8 cellular contexts compared by ENCODE assay signal in the genomic region with DNA sequence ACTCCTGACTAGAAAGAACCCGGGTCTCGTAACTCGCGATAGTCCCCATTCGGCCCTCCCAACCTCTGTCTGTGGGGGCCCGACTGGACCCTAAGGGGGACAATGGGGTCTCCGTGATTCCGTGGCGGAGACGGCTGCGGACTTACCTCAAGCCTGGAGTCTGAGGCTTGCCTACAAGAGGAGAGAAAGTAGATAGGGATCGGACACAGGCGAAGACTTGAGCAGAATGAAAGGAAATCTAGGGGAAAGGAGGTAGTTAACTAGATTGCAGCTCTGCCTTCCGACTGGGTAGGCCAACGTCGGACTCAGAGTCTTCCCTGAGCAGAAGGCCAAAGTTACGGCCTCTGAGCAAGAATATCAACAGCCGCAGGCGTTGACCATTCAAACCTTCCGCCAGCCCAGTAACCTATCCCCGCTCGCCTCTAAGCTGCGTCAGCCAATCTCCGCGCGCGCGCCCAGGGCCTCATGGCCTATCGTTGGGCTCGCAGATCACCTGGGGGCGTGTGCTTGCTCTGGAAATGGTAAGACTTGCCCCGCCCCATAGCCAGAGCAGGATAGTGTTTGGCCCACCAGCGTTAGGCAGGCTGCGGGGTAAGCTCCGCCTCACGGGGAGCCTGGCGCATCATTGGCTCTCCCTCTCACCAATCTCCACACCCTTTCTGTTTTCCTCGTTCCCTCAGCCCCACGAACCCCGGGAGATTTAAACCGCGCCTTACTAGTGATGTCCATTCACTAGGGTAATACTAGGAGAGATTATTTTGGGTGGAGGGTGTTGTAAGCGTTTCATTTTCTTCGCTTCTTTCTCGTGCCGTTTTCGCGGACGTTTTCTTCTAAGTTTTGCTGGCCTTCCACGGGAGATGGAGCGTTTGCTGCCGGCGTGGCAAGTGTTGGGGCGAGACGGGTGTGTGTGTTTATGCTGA. TPM values are rescaled to one million over a fixed set of nuclear protein-coding genes. Genes with fewer than 3 reads are reported as not detected.
DNase-seq lines count a peak whose midpoint lies in the region; ATAC-seq and TF ChIP-seq lines count a peak whose summit lies in the region.

A gene (minus strand): TSS at position 356 of the 920 bp plus-strand sequence. CDS start 624 bp downstream, outside the sequence.

- H3K27me3 Mint-ChIP-seq in activated CD4-positive, alpha-beta T cell treated with anti-CD3 and anti-CD28 coated beads, Interleukin-2, amount 10 ng/mL, durations not matched to agents 7 days and 5 days: no peaks in the 10 kb centered on the region
- no peaks in the 10 kb centered on the region for H3K27me3 Mint-ChIP-seq in dendritic cell treated with granulocyte-macrophage colony-stimulating factor and Interleukin-4, amounts not matched to agents 40 ng/mL and 50 ng/mL, for 4 days

- POLR2A ChIA-PET in activated CD4-positive, alpha-beta T cell treated with anti-CD3 and anti-CD28 coated beads, Interleukin-2, amount 10 ng/mL, durations not matched to agents 7 days and 5 days (lab: Charles Lee): interaction anchor here (0.6 to 0.7 kb wide), 2 partner anchors 22 to 53 kb away, joined by 5 read pairs; no protein-coding TSS in a partner anchor

- H3K4me1 Mint-ChIP-seq in activated CD4-positive, alpha-beta T cell treated with anti-CD3 and anti-CD28 coated beads, Interleukin-2, amount 10 ng/mL, durations not matched to agents 7 days and 5 days: peaks cover 31% of the 10 kb centered on the region
- H3K4me1 Mint-ChIP-seq in dendritic cell treated with granulocyte-macrophage colony-stimulating factor and Interleukin-4, amounts not matched to agents 40 ng/mL and 50 ng/mL, for 4 days (ENCODE audit: low read depth): peaks cover 27% of the 10 kb centered on the region

- peak within 1 kb of the TSS; percentile 79 for H3K27ac ChIP-seq in C4-2B

- ATAC-seq in GM19372 (IDR thresholded peaks at IDR 0.05; ENCODE audit: low read depth, unreplicated experiment): peak; percentile 99
- peak; percentile 99 for ATAC-seq in HG03521 (IDR thresholded peaks at IDR 0.05; ENCODE audit: unreplicated experiment)
- peak; percentile 99 for ATAC-seq in left lobe of liver

- CTCF ChIA-PET in activated CD4-positive, alpha-beta T cell treated with anti-CD3 and anti-CD28 coated beads, Interleukin-2, amount 10 ng/mL, durations not matched to agents 7 days and 5 days (lab: Charles Lee): interaction anchor here (0.6 to 17.5 kb wide), 10 partner anchors 9 to 1030 kb away, joined by 3 to 444 read pairs (median 3); a partner anchor contains a TSS

- H3K36me3 Mint-ChIP-seq in activated CD4-positive, alpha-beta T cell treated with anti-CD3 and anti-CD28 coated beads, Interleukin-2, amount 10 ng/mL, durations not matched to agents 7 days and 5 days (ENCODE audit: low read depth): peaks cover 4% of the 10 kb centered on the region
- H3K36me3 Mint-ChIP-seq in dendritic cell treated with granulocyte-macrophage colony-stimulating factor and Interleukin-4, amounts not matched to agents 40 ng/mL and 50 ng/mL, for 4 days (ENCODE audit: low read depth): no peaks in the 10 kb centered on the region

- intact Hi-C loops in dendritic cell treated with granulocyte-macrophage colony-stimulating factor and Interleukin-4, amounts not matched to agents 40 ng/mL and 50 ng/mL, for 4 days (cut with micrococcal nuclease): loop anchor here (5.0 kb wide), 3 partner anchors 36 to 299 kb away; a partner anchor contains a TSS

- peak within 1 kb of the TSS; percentile 90 for H3K27ac Mint-ChIP-seq in activated CD4-positive, alpha-beta T cell treated with anti-CD3 and anti-CD28 coated beads, Interleukin-2, amount 10 ng/mL, durations not matched to agents 7 days and 5 days
- H3K27ac Mint-ChIP-seq in dendritic cell treated with granulocyte-macrophage colony-stimulating factor and Interleukin-4, amounts not matched to agents 40 ng/mL and 50 ng/mL, for 4 days: peak within 1 kb of the TSS; percentile 57

- no peak for TF ChIP-seq CTCF in C4-2B (conservative IDR thresholded peaks at IDR 0.05)

- no peaks in the 10 kb centered on the region for H3K9me3 Mint-ChIP-seq in activated CD4-positive, alpha-beta T cell treated with anti-CD3 and anti-CD28 coated beads, Interleukin-2, amount 10 ng/mL, durations not matched to agents 7 days and 5 days
- no peaks in the 10 kb centered on the region for H3K9me3 Mint-ChIP-seq in dendritic cell treated with granulocyte-macrophage colony-stimulating factor and Interleukin-4, amounts not matched to agents 40 ng/mL and 50 ng/mL, for 4 days

- peak; percentile 100 for DNase-seq in NCI-H69 (lab: John Stamatoyannopoulos, UW)
- peak; percentile 99 for DNase-seq in activated CD4-positive, alpha-beta T cell treated with anti-CD3 and anti-CD28 coated beads, Interleukin-2, amount 10 ng/mL, durations not matched to agents 7 days and 5 days
- peak; percentile 97 for DNase-seq in left lobe of liver (ENCODE audit: low spot score)
- DNase-seq in stimulated activated CD4-positive, alpha-beta T cell treated with anti-CD3 and anti-CD28 coated beads, Interleukin-2, amount 100 ng/mL, for 24 hours: peak; percentile 96 to 97

- H3K4me3 Mint-ChIP-seq in activated CD4-positive, alpha-beta T cell treated with anti-CD3 and anti-CD28 coated beads, Interleukin-2, amount 10 ng/mL, durations not matched to agents 7 days and 5 days: peak within 1 kb of the TSS; percentile 91
- H3K4me3 Mint-ChIP-seq in dendritic cell treated with granulocyte-macrophage colony-stimulating factor and Interleukin-4, amounts not matched to agents 40 ng/mL and 50 ng/mL, for 4 days: peak within 1 kb of the TSS; percentile 80

RNA-seq across cellular contexts. Expression of the gene that starts here (rescaled TPM):
- 10 to 100 TPM; 15.8 to 19.0 TPM for total RNA-seq in activated CD4-positive, alpha-beta T cell treated with anti-CD3 and anti-CD28 coated beads, Interleukin-2, amount 10 ng/mL, durations not matched to agents 7 days and 5 days
- total RNA-seq in left lobe of liver: not detected

Comparison
In these comparisons a context has a peak if more than half of its experiments do, and no peak if none do; other contexts are left out.
1. Peak in every context shown above with its lines: DNase-seq, ATAC-seq and H3K27ac ChIP-seq.
2. RNA of the gene that starts here (total RNA-seq): 15.8 to 19.0 TPM in activated CD4-positive, alpha-beta T cell treated with anti-CD3 and anti-CD28 coated beads, Interleukin-2, amount 10 ng/mL, durations not matched to agents 7 days and 5 days; not detected in left lobe of liver (single experiment); every median in the first group is over 10 times any median in the second.
3. Peak in DNase-seq and ATAC-seq in left lobe of liver; RNA of the gene not detected or under 1 TPM.